Comparison of ENCODE assay signal across 21 cellular contexts in genomic region chr1:87249803-87250202, GRCh38.
"Had no signal": no experiment of that assay in that cellular context is flagged by ENCODE, and none has a peak within 500 bp of the region (broad histone marks: within the 10 kb centered on the region; RNA-seq: fewer than 3 reads in every experiment).

No MANE protein-coding gene starts in this region.

- DNase-seq: activated B cell treated with CpG ODN at 0.5 μM for 24 hours; activated CD4-positive, alpha-beta T cell treated with anti-CD3 and anti-CD28 coated beads for 36 hours; activated CD4-positive, alpha-beta T cell treated with anti-CD3 and anti-CD28 coated beads, Interleukin-2, amount 50 U/mL, for 4 hours; activated CD8-positive, alpha-beta memory T cell treated with anti-CD3 and anti-CD28 coated beads, Interleukin-2, amount 50 U/mL, for 48 hours; activated naive CD4-positive, alpha-beta T cell treated with anti-CD3 and anti-CD28 coated beads for 36 hours; activated T-cell treated with anti-CD3 and anti-CD28 coated beads, Interleukin-2, amount 50 U/mL, for 4 hours; effector CD4-positive, alpha-beta T cell; gastrocnemius medialis; hippocampal formation; left colon; mesenchymal stem cell; mucosa of descending colon; nephron progenitor cell; right lobe of liver; stimulated activated CD4-positive, alpha-beta T cell treated with anti-CD3 and anti-CD28 coated beads, Interleukin-1b, Interleukin-23, amount 100 ng/mL, for 48 hours; tibial artery had no signal

- H3K9ac ChIP-seq: parathyroid adenoma had no signal

- H3K27me3 ChIP-seq: esophagus muscularis mucosa, gastrocnemius medialis, right lobe of liver, tibial artery had no signal

- H3K36me3 ChIP-seq: esophagus muscularis mucosa, gastrocnemius medialis, right lobe of liver, tibial artery had no signal

- H2AFZ ChIP-seq: parathyroid adenoma had no signal

- H3K4me3 ChIP-seq: esophagus muscularis mucosa, gastrocnemius medialis, mucosa of descending colon, right lobe of liver, skin epidermis, tibial artery had no signal

- ATAC-seq: activated CD4-positive, alpha-beta T cell treated with anti-CD3 and anti-CD28 coated beads for 36 hours; activated T-cell treated with anti-CD3 and anti-CD28 coated beads, Interleukin-2, amount 50 U/mL, for 4 hours; gastrocnemius medialis; left colon; mucosa of descending colon; right lobe of liver had no signal

- H3K4me1 ChIP-seq: esophagus muscularis mucosa, gastrocnemius medialis, parathyroid adenoma, right lobe of liver had no signal

- H3K9me3 ChIP-seq: esophagus muscularis mucosa, gastrocnemius medialis, mucosa of descending colon, right lobe of liver, tibial artery had no signal

- H3K4me3 Mint-ChIP-seq: activated B cell treated with CpG ODN at 0.5 μM for 24 hours; activated CD4-positive, alpha-beta T cell treated with anti-CD3 and anti-CD28 coated beads for 36 hours; activated naive CD4-positive, alpha-beta T cell treated with anti-CD3 and anti-CD28 coated beads for 36 hours; activated T-cell treated with anti-CD3 and anti-CD28 coated beads, Interleukin-2, amount 50 U/mL, for 4 hours; nephron progenitor cell; stimulated activated naive CD8-positive, alpha-beta T cell treated with anti-CD3 and anti-CD28 coated beads, Interleukin-15, Interleukin-2, amounts not matched to agents 100 ng/mL and 50 ng/mL, for 24 hours; T-helper 1 cell treated with Interleukin-12 subunit alpha and Interleukin-12 subunit beta and Interleukin-4 antibody, amounts not matched to agents 30 μg/mL and 1 μg/mL, for 36 hours had no signal

- H3K9me3 Mint-ChIP-seq: activated B cell treated with CpG ODN at 0.5 μM for 24 hours; activated naive CD4-positive, alpha-beta T cell treated with anti-CD3 and anti-CD28 coated beads for 36 hours; activated T-cell treated with anti-CD3 and anti-CD28 coated beads, Interleukin-2, amount 50 U/mL, for 4 hours; T-helper 1 cell treated with Interleukin-12 subunit alpha and Interleukin-12 subunit beta and Interleukin-4 antibody, amounts not matched to agents 30 μg/mL and 1 μg/mL, for 36 hours had no signal

- H3K4me1 Mint-ChIP-seq: activated B cell treated with CpG ODN at 0.5 μM for 24 hours; activated CD4-positive, alpha-beta T cell treated with anti-CD3 and anti-CD28 coated beads for 36 hours had no signal

- H3K79me2 ChIP-seq: parathyroid adenoma had no signal

- H3K27ac Mint-ChIP-seq: activated B cell treated with CpG ODN at 0.5 μM for 24 hours; activated CD4-positive, alpha-beta T cell treated with anti-CD3 and anti-CD28 coated beads for 36 hours; activated naive CD4-positive, alpha-beta T cell treated with anti-CD3 and anti-CD28 coated beads for 36 hours; nephron progenitor cell; stimulated activated naive CD8-positive, alpha-beta T cell treated with anti-CD3 and anti-CD28 coated beads, Interleukin-15, Interleukin-2, amounts not matched to agents 100 ng/mL and 50 ng/mL, for 24 hours; T-helper 1 cell treated with Interleukin-12 subunit alpha and Interleukin-12 subunit beta and Interleukin-4 antibody, amounts not matched to agents 30 μg/mL and 1 μg/mL, for 36 hours had no signal

- H3K27ac ChIP-seq: esophagus muscularis mucosa, gastrocnemius medialis, parathyroid adenoma, right lobe of liver, skin epidermis, tibial artery had no signal
